ENCODE assay signal across 11 cellular contexts in genomic region chr3:177263615-177264365, GRCh38.
DNase-seq lines count a peak whose midpoint lies in the region; ATAC-seq, FAIRE-seq and TF ChIP-seq lines count a peak whose summit lies in the region.
"Had no signal": no experiment of that assay in that cellular context is flagged by ENCODE, and none has a peak within 500 bp of the region (broad histone marks: within the 10 kb centered on the region; RNA-seq: fewer than 3 reads in every experiment).

No MANE protein-coding gene starts in this region.

- H3K4me1 Mint-ChIP-seq in endodermal cell: peaks cover 10% of the 10 kb centered on the region
- H3K4me1 Mint-ChIP-seq in type B pancreatic cell (ENCODE audit: unreplicated experiment): peaks cover 14% of the 10 kb centered on the region
- peaks cover 0 to 9% (median 1%) of the 10 kb centered on the region in 4 donors for H3K4me1 Mint-ChIP-seq in naive thymus-derived CD8-positive, alpha-beta T cell

- TF ChIP-seq POLR2A in HepG2 (IDR thresholded peaks at IDR 0.05; ENCODE audit: insufficient read depth in 1 of 2, low read depth in 2 of 2, low read length in 2 of 2): no peak
- no peak for TF ChIP-seq POLR2A in right lobe of liver (IDR thresholded peaks at IDR 0.05)

- H3K79me2 ChIP-seq in HepG2 (ENCODE audit: insufficient read depth, low read length) (no peaks in the 10 kb centered on the region), Loucy (ENCODE audit: insufficient read depth, low read length) (no peaks in the 10 kb centered on the region)

- CTCF ChIA-PET in HepG2 (lab: Yijun Ruan, JAX; ENCODE audit: low intra/inter-chr PET ratio, low total read pairs): no interaction called here

- TF ChIP-seq EP300 in HepG2 (IDR thresholded peaks at IDR 0.05; ENCODE audit: low read depth in 2 of 2, low read length in 2 of 2) (no peak), HepG2 (CRISPR knock-in tag; IDR thresholded peaks at IDR 0.05; ENCODE audit: borderline replicate concordance) (no peak)

- H3K9me3 ChIP-seq in HepG2 (ENCODE audit: low read length) (no peaks in the 10 kb centered on the region), right lobe of liver (no peaks in the 10 kb centered on the region), Loucy (ENCODE audit: insufficient read depth, low read depth, low read length) (no peaks in the 10 kb centered on the region), endodermal cell (ENCODE audit: control insufficient read depth, low read length) (no peaks in the 10 kb centered on the region)
- H3K9me3 ChIP-seq: MG63 had no signal

- H3K9me2 ChIP-seq in Loucy (replicated peaks; ENCODE audit: low read depth, low read length): no peaks in the 10 kb centered on the region

- POLR2A ChIA-PET in HepG2 (lab: Yijun Ruan, JAX): no interaction called here
- POLR2A ChIA-PET in naive thymus-derived CD8-positive, alpha-beta T cell (lab: Charles Lee): no interaction called here

- H3K36me3 Mint-ChIP-seq in endodermal cell (ENCODE audit: low read depth) (no peaks in the 10 kb centered on the region), type B pancreatic cell (no peaks in the 10 kb centered on the region)
- no peaks in the 10 kb centered on the region for H3K36me3 Mint-ChIP-seq in naive thymus-derived CD8-positive, alpha-beta T cell

- H3K4me2 ChIP-seq in HepG2 (ENCODE audit: low read depth, low read length): no peak overlapping the region
- peak overlapping the region; percentile 38 for H3K4me2 ChIP-seq in Loucy (ENCODE audit: low read depth, low read length, poor library complexity, severe bottlenecking)

- H4K20me1 ChIP-seq in HepG2 (ENCODE audit: insufficient read depth, low read length) (no peaks in the 10 kb centered on the region), Loucy (ENCODE audit: insufficient read depth, low read length, poor library complexity, severe bottlenecking) (no peaks in the 10 kb centered on the region)

- no peaks in the 10 kb centered on the region for H3K27me3 Mint-ChIP-seq in endodermal cell (ENCODE audit: insufficient read depth)
- H3K27me3 Mint-ChIP-seq in type B pancreatic cell: no peaks in the 10 kb centered on the region
- H3K27me3 Mint-ChIP-seq in naive thymus-derived CD8-positive, alpha-beta T cell: no peaks in the 10 kb centered on the region

- no peak for TF ChIP-seq RAD21 in HepG2 (CRISPR knock-in tag; IDR thresholded peaks at IDR 0.05)

- in situ Hi-C loops in HepG2 (cut with HindIII; ENCODE audit: extremely low pct_ligation_motif_present, low pct_unique_long_range_greater_than_20kb): no loop called here

- TF ChIP-seq CTCF in HepG2 (CRISPR knock-in tag; IDR thresholded peaks at IDR 0.05) (no peak), right lobe of liver (IDR thresholded peaks at IDR 0.05) (no peak), Loucy (conservative IDR thresholded peaks at IDR 0.05; ENCODE audit: low read length) (no peak), endodermal cell (conservative IDR thresholded peaks at IDR 0.05) (no peak), type B pancreatic cell (conservative IDR thresholded peaks at IDR 0.05) (no peak)

- H3K27me3 ChIP-seq in HepG2 (ENCODE audit: control insufficient read depth in 1 of 2, insufficient read depth in 2 of 2, low read length in 2 of 2): no peaks in the 10 kb centered on the region
- no peaks in the 10 kb centered on the region for H3K27me3 ChIP-seq in right lobe of liver
- no peaks in the 10 kb centered on the region for H3K27me3 ChIP-seq in Loucy (ENCODE audit: insufficient read depth, low read length, poor library complexity, severe bottlenecking)
- no peaks in the 10 kb centered on the region for H3K27me3 ChIP-seq in endodermal cell (ENCODE audit: control insufficient read depth, insufficient read depth, low read length, poor library complexity, severe bottlenecking)
- H3K27me3 ChIP-seq: MG63 had no signal

- no TSS peak for BruUV-seq in HepG2 (replicated peaks; lab: Mats Ljungman, UMichigan)

- H3K4me3 ChIP-seq in HepG2 (replicated peaks in 1 of 3; ENCODE audit: insufficient read depth in 1 of 3, low read depth in 2 of 3, low read length in 3 of 3): no peak overlapping the region
- H3K4me3 ChIP-seq in right lobe of liver: no peak overlapping the region
- H3K4me3 ChIP-seq in Loucy (ENCODE audit: low read length, poor library complexity, severe bottlenecking): no peak overlapping the region
- no peak overlapping the region for H3K4me3 ChIP-seq in endodermal cell (ENCODE audit: low read length)
- H3K4me3 ChIP-seq: MG63 had no signal

- H3K4me1 ChIP-seq in HepG2 (ENCODE audit: insufficient read depth, low read length) (peaks cover 6% of the 10 kb centered on the region; the same call in 1 of the 2 replicates), right lobe of liver (no peaks in the 10 kb centered on the region), Loucy (ENCODE audit: insufficient read depth, low read length, poor library complexity, severe bottlenecking) (peaks cover 11% of the 10 kb centered on the region), endodermal cell (ENCODE audit: control insufficient read depth, insufficient read depth, low read length) (no peaks in the 10 kb centered on the region)

- no peak for FAIRE-seq in HepG2 (lab: Jason Lieb, UNC)

- H3K27ac ChIP-seq in HepG2 (ENCODE audit: extremely low read length, insufficient read depth, low read length): no peak overlapping the region
- no peak overlapping the region for H3K27ac ChIP-seq in right lobe of liver
- no peak overlapping the region for H3K27ac ChIP-seq in endodermal cell (ENCODE audit: low read depth, low read length)

- H3K4me3 Mint-ChIP-seq in endodermal cell: no peak overlapping the region
- no peak overlapping the region for H3K4me3 Mint-ChIP-seq in type B pancreatic cell
- no peak overlapping the region for H3K4me3 Mint-ChIP-seq in naive thymus-derived CD8-positive, alpha-beta T cell

- DNase-seq in HepG2 (ENCODE audit: low spot score) (no peak), right lobe of liver (no peak), endodermal cell (no peak), type B pancreatic cell (ENCODE audit: extremely low spot score, unreplicated experiment) (peak; percentile 10)
- no peak for DNase-seq in activated T-cell treated with anti-CD3 and anti-CD28 coated beads, Interleukin-2, amount 50 U/mL, for 48 hours
- DNase-seq in naive thymus-derived CD8-positive, alpha-beta T cell: no peak
- DNase-seq: MG63; right cardiac atrium; stimulated activated CD8-positive, alpha-beta memory T cell treated with anti-CD3 and anti-CD28 coated beads, Interleukin-4, amount 100 ng/mL, for 48 hours had no signal

- peaks cover 2% of the 10 kb centered on the region for H3K9me3 Mint-ChIP-seq in endodermal cell
- no peaks in the 10 kb centered on the region for H3K9me3 Mint-ChIP-seq in type B pancreatic cell
- H3K9me3 Mint-ChIP-seq in naive thymus-derived CD8-positive, alpha-beta T cell: no peaks in the 10 kb centered on the region

- H3K9ac ChIP-seq in HepG2 (ENCODE audit: insufficient read depth, low read depth, low read length) (no peak overlapping the region), Loucy (ENCODE audit: low read depth, low read length, poor library complexity, severe bottlenecking) (peak overlapping the region; percentile 55), endodermal cell (ENCODE audit: extremely low read depth, low read length, poor library complexity, severe bottlenecking) (no peak overlapping the region)

- ATAC-seq in HepG2: no peak
- no peak for ATAC-seq in right lobe of liver
- no peak for ATAC-seq in GM18517 (IDR thresholded peaks at IDR 0.05; ENCODE audit: unreplicated experiment)
- no peak for ATAC-seq in naive thymus-derived CD8-positive, alpha-beta T cell
- ATAC-seq: right cardiac atrium had no signal

- H3K27ac Mint-ChIP-seq in endodermal cell (peak overlapping the region; percentile 42), type B pancreatic cell (peak overlapping the region; percentile 20)
- peak overlapping the region in 1 of 10 donors; percentile 26 for H3K27ac Mint-ChIP-seq in naive thymus-derived CD8-positive, alpha-beta T cell

- no peaks in the 10 kb centered on the region for H3F3A ChIP-seq in Loucy (ENCODE audit: low read depth)

- intact Hi-C loops in HepG2 (cut with micrococcal nuclease; ENCODE audit: unreplicated experiment): no loop called here
- intact Hi-C loops in right lobe of liver (cut with DNase I): no loop called here

- 52% methylated on average over 8 of the region's 8 CpGs for WGBS in HepG2 (ENCODE audit: low lambda C conversion rate)
- 87% methylated on average over 8 of the region's 8 CpGs for WGBS in right lobe of liver (ENCODE audit: insufficient coverage, low coverage, low lambda C conversion rate, missing lambda C conversion rate)
- 74 to 80% methylated on average over 7 to 8 of the region's 8 CpGs for WGBS in endodermal cell (ENCODE audit: insufficient coverage in 1 of 2, insufficient read length in 1 of 2), 2 experiments

- H3K36me3 ChIP-seq in HepG2 (replicated peaks in 1 of 2; ENCODE audit: control insufficient read depth in 1 of 2, insufficient read depth in 2 of 2, low read length in 2 of 2) (no peaks in the 10 kb centered on the region), right lobe of liver (no peaks in the 10 kb centered on the region), Loucy (ENCODE audit: insufficient read depth, low read length) (no peaks in the 10 kb centered on the region), endodermal cell (ENCODE audit: control insufficient read depth, insufficient read depth, low read length) (no peaks in the 10 kb centered on the region)
- H3K36me3 ChIP-seq: MG63 had no signal

- H2AFZ ChIP-seq in HepG2 (ENCODE audit: low read length): no peak overlapping the region
- peak overlapping the region; percentile 66; the same call in 1 of the 2 replicates for H2AFZ ChIP-seq in Loucy (ENCODE audit: low read length)

TF ChIP-seq in HepG2, 621 proteins besides CTCF, POLR2A, EP300 and RAD21:
- peak; percentile 49; the same call in 1 of the 2 replicates for TF ChIP-seq MAFF (IDR thresholded peaks at IDR 0.05; ENCODE audit: low read depth, low read length)
- no peak for TF ChIP-seq ZNF891 (CRISPR knock-in tag; IDR thresholded peaks at IDR 0.05)
- peak; percentile 86 for TF ChIP-seq NFE2L2 (IDR thresholded peaks at IDR 0.05; ENCODE audit: low read length)
- TF ChIP-seq MAFK (conservative IDR thresholded peaks at IDR 0.05 in 1 of 2, IDR thresholded peaks at IDR 0.05 in 1 of 2; ENCODE audit: low read length in 2 of 2): peak; percentile 64 to 76
- no peak for TF ChIP-seq NFKBIZ (CRISPR knock-in tag; IDR thresholded peaks at IDR 0.05)
TF ChIP-seq in HepG2: peak in this region for 3.
